ENCODE assay signal across 13 cellular contexts in the genomic region with DNA sequence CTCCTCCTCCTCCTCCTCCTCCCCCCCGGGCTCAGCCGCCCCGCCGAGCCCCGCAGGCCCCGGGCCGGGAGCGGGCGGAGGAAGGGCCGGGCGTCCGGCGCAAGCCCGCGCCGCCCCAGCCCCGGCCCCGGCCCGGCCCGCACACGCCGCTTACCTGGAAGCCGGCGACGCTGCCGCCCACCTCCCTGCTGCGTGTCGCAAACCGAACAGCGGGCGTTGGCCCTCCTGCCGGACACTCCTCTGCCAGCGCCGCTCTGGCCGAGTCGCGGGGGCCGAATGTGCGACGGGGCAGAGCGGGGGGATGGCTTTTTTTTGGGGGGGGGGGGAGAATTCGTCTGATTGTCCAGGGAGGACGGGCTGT. TPM values are rescaled to one million over a fixed set of nuclear protein-coding genes. Genes with fewer than 3 reads are reported as not detected.
DNase-seq lines count a peak whose midpoint lies in the region; ATAC-seq and TF ChIP-seq lines count a peak whose summit lies in the region.
"Had no signal": no experiment of that assay in that cellular context is flagged by ENCODE, and none has a peak within 500 bp of the region (broad histone marks: within the 10 kb centered on the region; RNA-seq: fewer than 3 reads in every experiment).

No MANE protein-coding gene starts in this region.

- H3K36me3 ChIP-seq in CD8-positive, alpha-beta T cell (ENCODE audit: insufficient read depth, low read length): no peaks in the 10 kb centered on the region
- peaks cover 33% of the 10 kb centered on the region for H3K36me3 ChIP-seq in SJSA1
- no peaks in the 10 kb centered on the region for H3K36me3 ChIP-seq in psoas muscle (ENCODE audit: insufficient read depth in 1 of 2, low read depth in 1 of 2)
- H3K36me3 ChIP-seq: uterus had no signal

- H3K27ac Mint-ChIP-seq in CD8-positive, alpha-beta T cell: no peak overlapping the region

- no peaks in the 10 kb centered on the region for H3K36me3 Mint-ChIP-seq in CD8-positive, alpha-beta T cell

- TF ChIP-seq CTCF in CD8-positive, alpha-beta T cell (IDR thresholded peaks at IDR 0.05): no peak
- no peak for TF ChIP-seq CTCF in psoas muscle (IDR thresholded peaks at IDR 0.05)

- H3K9me3 ChIP-seq in CD8-positive, alpha-beta T cell (ENCODE audit: low read length): no peaks in the 10 kb centered on the region
- H3K9me3 ChIP-seq in SJSA1 (replicated peaks): peaks cover 6% of the 10 kb centered on the region; the same call in 1 of the 2 replicates
- no peaks in the 10 kb centered on the region for H3K9me3 ChIP-seq in psoas muscle
- H3K9me3 ChIP-seq: uterus had no signal

- peak overlapping the region; percentile 81 for H3K4me3 Mint-ChIP-seq in CD8-positive, alpha-beta T cell

- H3K4me1 Mint-ChIP-seq in CD8-positive, alpha-beta T cell (ENCODE audit: low read depth): peaks cover 3% of the 10 kb centered on the region

- peaks cover 47% of the 10 kb centered on the region for H3K27me3 ChIP-seq in CD8-positive, alpha-beta T cell (ENCODE audit: insufficient read depth, low read length)
- H3K27me3 ChIP-seq in SJSA1 (replicated peaks): peaks cover 43% of the 10 kb centered on the region
- H3K27me3 ChIP-seq in psoas muscle (ENCODE audit: insufficient read depth in 3 of 3, low read length in 2 of 3): peaks cover 5 to 86% (median 25%) of the 10 kb centered on the region in 3 donors

- no peak overlapping the region for H3K27ac ChIP-seq in CD8-positive, alpha-beta T cell (ENCODE audit: low read depth, low read length)
- H3K27ac ChIP-seq in SJSA1 (peak overlapping the region; percentile 73), psoas muscle (no peak overlapping the region)

- peaks cover 7% of the 10 kb centered on the region for H3K4me1 ChIP-seq in CD8-positive, alpha-beta T cell (ENCODE audit: insufficient read depth, low read length)
- H3K4me1 ChIP-seq in SJSA1 (replicated peaks) (peaks cover 40% of the 10 kb centered on the region), psoas muscle (no peaks in the 10 kb centered on the region)

- WGBS in psoas muscle, 3 donors: 0 to 1% (median 1%) methylated on average over 11 to 43 of the region's 43 CpGs

- no peak for DNase-seq in CD8-positive, alpha-beta T cell
- DNase-seq in SJSA1 (ENCODE audit: low read depth in 1 of 2, low spot score in 2 of 2) (no peak), left ventricle myocardium superior (no peak), psoas muscle (peak; percentile 20 to 57), glomerular visceral epithelial cell (ENCODE audit: extremely low spot score) (no peak), SKM-1 treated with dmso at 0.1 percent for 144 hours (lab: John Stamatoyannopoulos, UW; ENCODE audit: unreplicated experiment) (no peak), GOT3 (lab: John Stamatoyannopoulos, UW) (no peak), D341Med (ENCODE audit: low spot score) (no peak)
- DNase-seq: DMS79 had no signal

- no peak for ATAC-seq in CD8-positive, alpha-beta T cell
- peak; percentile 22 for ATAC-seq in left ventricle myocardium superior
- ATAC-seq in psoas muscle: peak in 1 of 4 donors; percentile 9

- intact Hi-C loops in CD8-positive, alpha-beta T cell (cut with DNase I, micrococcal nuclease): no loop called here
- intact Hi-C loops in left ventricle myocardium superior (cut with micrococcal nuclease) (no loop called here), psoas muscle (cut with DNase I) (no loop called here)

- H3K4me3 ChIP-seq in CD8-positive, alpha-beta T cell (ENCODE audit: low read depth, low read length): peak overlapping the region; percentile 35
- H3K4me3 ChIP-seq in SJSA1 (peak overlapping the region; percentile 66), psoas muscle (peak overlapping the region; percentile 55)

- no peaks in the 10 kb centered on the region for H3K9me3 Mint-ChIP-seq in CD8-positive, alpha-beta T cell

- CTCF ChIA-PET in CD8-positive, alpha-beta T cell (lab: Charles Lee): interaction anchor here (0.9 kb wide), 1 partner anchor 283 kb away, joined by 3 read pairs; no protein-coding TSS in a partner anchor

- H3K27me3 Mint-ChIP-seq in CD8-positive, alpha-beta T cell (ENCODE audit: low read depth): peaks cover 50% of the 10 kb centered on the region

- POLR2A ChIA-PET in CD8-positive, alpha-beta T cell (lab: Charles Lee): interaction anchor here (1.1 kb wide), 1 partner anchor 444 kb away, joined by 3 read pairs; no protein-coding TSS in a partner anchor

RNA-seq across cellular contexts. Expression of a gene that starts 1.1 kb away (rescaled TPM):
- total RNA-seq in CD8-positive, alpha-beta T cell: not detected
- total RNA-seq in SJSA1 (2014; rRNA removed; shearing (Covaris generic)): 29.7 and 31.5 TPM in 2 replicates
- 88.2 TPM for total RNA-seq in left ventricle myocardium superior
- 100 to 1,000 TPM in 3 of 4 donors, 10 to 100 TPM in 1; 60.2 to 471 (median 119) TPM for total RNA-seq in psoas muscle
- polyA plus RNA-seq in psoas muscle: 10 to 100 TPM in 2 of 3 donors, 1 to 10 TPM in 1; 5.9 to 38.4 (median 14.6) TPM

RNA-seq across cellular contexts. Expression of a gene that starts 23.0 kb away (rescaled TPM):
- total RNA-seq in CD8-positive, alpha-beta T cell: not detected
- total RNA-seq in SJSA1 (2014; rRNA removed; shearing (Covaris generic)): not detected in 2 replicates
- not detected for total RNA-seq in left ventricle myocardium superior
- total RNA-seq in psoas muscle: not detected
- polyA plus RNA-seq in psoas muscle: 1 to 10 TPM in 1 of 3 donors, under 1 TPM in 1, not detected in 1; 0.65 to 2.8 TPM
- total RNA-seq: glomerular endothelial cell, SK-MEL-5, skeletal muscle tissue, uterus had no signal

RNA-seq across cellular contexts. Expression of a gene that starts 33.6 kb away (rescaled TPM):
- not detected for total RNA-seq in CD8-positive, alpha-beta T cell
- not detected in 2 replicates for total RNA-seq in SJSA1 (2014; rRNA removed; shearing (Covaris generic))
- total RNA-seq in left ventricle myocardium superior (not detected), psoas muscle (under 1 TPM in 1 of 4 donors, not detected in 3; 0.34 TPM)
- under 1 TPM in 1 of 3 donors, not detected in 2; 0.16 TPM for polyA plus RNA-seq in psoas muscle
- total RNA-seq: SK-MEL-5, skeletal muscle tissue had no signal

Comparison
In these comparisons a context has a peak if more than half of its experiments do, and no peak if none do; other contexts are left out.
1. DNase-seq: peak in psoas muscle (2 of 2); none in CD8-positive, alpha-beta T cell (0 of 7), SJSA1 (0 of 2), left ventricle myocardium superior (single experiment), glomerular visceral epithelial cell (single experiment), SKM-1 treated with dmso at 0.1 percent for 144 hours (single experiment), GOT3 (single experiment) and D341Med (single experiment).
2. RNA of a gene that starts 1.1 kb away (total RNA-seq): 60.2 to 471 TPM in psoas muscle, 88.2 TPM in left ventricle myocardium superior (single experiment) and 29.7 to 31.5 TPM in SJSA1; not detected in CD8-positive, alpha-beta T cell; every median in the first group is over 10 times any median in the second.
3. Peak in every context shown above with its lines, with median percentiles within 50 percentile points of each other: H3K4me3 ChIP-seq.